In the genomic region with DNA sequence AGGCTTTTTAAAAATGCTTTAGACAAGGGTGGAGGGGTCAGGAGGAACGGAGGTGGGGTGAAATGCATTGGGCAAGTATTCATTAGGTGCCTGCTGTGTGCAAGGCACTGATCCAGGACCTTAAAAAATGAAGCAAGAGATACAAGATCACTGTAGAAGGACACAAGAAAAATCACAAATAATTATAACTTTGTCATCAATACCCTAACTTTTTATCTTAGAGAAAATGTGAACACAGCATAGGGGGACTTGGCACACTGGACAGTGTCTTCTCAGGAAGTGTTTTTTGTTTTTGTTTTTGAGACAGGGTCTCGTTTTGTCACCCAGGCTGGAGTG, we compare ENCODE assay signal across 12 cellular contexts. TPM values are rescaled to one million over a fixed set of nuclear protein-coding genes. Genes with fewer than 3 reads are reported as not detected.
"Had no signal": no experiment of that assay in that cellular context is flagged by ENCODE, and none has a peak within 500 bp of the region (broad histone marks: within the 10 kb centered on the region; RNA-seq: fewer than 3 reads in every experiment).

No MANE protein-coding gene starts in this region.

- H3K9me3 ChIP-seq: lower lobe of right lung, ovary, sigmoid colon, spleen had no signal

- FAIRE-seq: colon, endothelial cell of umbilical vein had no signal

- H3K27ac Mint-ChIP-seq: activated naive CD4-positive, alpha-beta T cell treated with anti-CD3 and anti-CD28 coated beads for 36 hours; activated T-helper 17 cell treated with anti-CD3 and anti-CD28 coated beads, Interleukin-2, amount 50 U/mL, for 72 hours; immature natural killer cell had no signal

- H3K4me3 Mint-ChIP-seq: activated naive CD4-positive, alpha-beta T cell treated with anti-CD3 and anti-CD28 coated beads for 36 hours; activated T-helper 17 cell treated with anti-CD3 and anti-CD28 coated beads, Interleukin-2, amount 50 U/mL, for 72 hours; immature natural killer cell; stimulated activated naive CD8-positive, alpha-beta T cell treated with anti-CD3 and anti-CD28 coated beads, Interleukin-15, amount 100 ng/mL, for 72 hours had no signal

- ATAC-seq: foreskin keratinocyte had no signal

- H3K27me3 ChIP-seq: ovary had no signal

- H3K4me3 ChIP-seq: cardiac muscle cell, lower lobe of right lung, ovary, sigmoid colon, spleen had no signal

- H3K36me3 Mint-ChIP-seq: immature natural killer cell had no signal

- H3K9me3 Mint-ChIP-seq: activated naive CD4-positive, alpha-beta T cell treated with anti-CD3 and anti-CD28 coated beads for 36 hours; activated T-helper 17 cell treated with anti-CD3 and anti-CD28 coated beads, Interleukin-2, amount 50 U/mL, for 72 hours; immature natural killer cell; stimulated activated naive CD8-positive, alpha-beta T cell treated with anti-CD3 and anti-CD28 coated beads, Interleukin-15, amount 100 ng/mL, for 72 hours had no signal

- H3K4me1 ChIP-seq: foreskin keratinocyte, lower lobe of right lung, sigmoid colon had no signal

- H3K36me3 ChIP-seq: cardiac muscle cell, lower lobe of right lung, ovary, sigmoid colon, spleen had no signal

- H3K27ac ChIP-seq: cardiac muscle cell, foreskin keratinocyte, lower lobe of right lung, ovary, sigmoid colon, spleen had no signal

RNA-seq across cellular contexts. Expression of a gene that starts 7.0 kb away (rescaled TPM):
- polyA plus RNA-seq: immature natural killer cell had no signal
